Comparison of ENCODE assay signal across 22 cellular contexts in the genomic region with DNA sequence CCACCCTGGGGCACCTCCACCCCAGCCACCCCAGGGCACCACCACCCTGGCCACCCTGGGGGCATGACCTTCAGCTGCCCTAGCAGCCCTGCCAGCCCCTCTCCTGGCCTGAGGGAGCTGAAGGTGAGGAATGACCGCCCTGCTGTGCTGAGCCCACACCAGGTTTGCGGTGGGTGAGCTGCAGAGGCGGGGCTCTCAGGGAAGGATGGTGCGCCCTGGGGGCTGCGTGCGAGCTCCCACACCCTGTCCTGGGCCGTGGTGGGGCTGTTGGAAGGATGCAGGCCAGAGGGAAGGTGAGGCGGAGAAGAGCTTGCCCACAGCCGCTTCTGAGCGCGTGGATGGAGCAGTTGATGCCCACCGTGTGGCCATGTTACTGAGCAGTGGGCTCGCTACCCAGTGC. TPM values are rescaled to one million over a fixed set of nuclear protein-coding genes. Genes with fewer than 3 reads are reported as not detected.
DNase-seq lines count a peak whose midpoint lies in the region; ATAC-seq, FAIRE-seq and TF ChIP-seq lines count a peak whose summit lies in the region.
"Had no signal": no experiment of that assay in that cellular context is flagged by ENCODE, and none has a peak within 500 bp of the region (broad histone marks: within the 10 kb centered on the region; RNA-seq: fewer than 3 reads in every experiment).

No MANE protein-coding gene starts in this region.

- intact Hi-C loops in breast epithelium (cut with DNase I; ENCODE audit: low total_unique reads) (no loop called here), mammary epithelial cell (cut with micrococcal nuclease) (loop anchor here (5.0 kb wide), 1 partner anchor 363 kb away; no protein-coding TSS in a partner anchor), kidney (cut with DNase I) (no loop called here)

- peaks cover 11% of the 10 kb centered on the region for H3K4me1 Mint-ChIP-seq in stimulated activated naive CD8-positive, alpha-beta T cell treated with anti-CD3 and anti-CD28 coated beads, Interleukin-15, amount 100 ng/mL, for 72 hours

- no peak for DNase-seq in breast epithelium (ENCODE audit: low spot score in 2 of 2)
- DNase-seq in mammary epithelial cell, result no peak
- no peak for DNase-seq in stimulated activated naive CD8-positive, alpha-beta T cell treated with anti-CD3 and anti-CD28 coated beads, Interleukin-15, amount 100 ng/mL, for 72 hours
- DNase-seq in stimulated activated naive CD8-positive, alpha-beta T cell treated with anti-CD3 and anti-CD28 coated beads, Interleukin-15, Interleukin-2, amounts not matched to agents 100 U/mL and 50 U/mL, for 24 hours, result no peak
- DNase-seq in kidney, result peak; percentile 47
- no peak for DNase-seq in cortex of kidney (lab: John Stamatoyannopoulos, UW)
- DNase-seq in Kasumi-1 (lab: John Stamatoyannopoulos, UW), result no peak
- no peak for DNase-seq in midbrain (lab: John Stamatoyannopoulos, UW)
- DNase-seq: AML-193; CD8-positive, alpha-beta T cell; COR-L47; DMS 273 treated with DMSO at 0.1 percent for 48 hours; H9 had no signal

- H3K79me2 ChIP-seq in mammary epithelial cell (ENCODE audit: insufficient read depth, low read length), result no peaks in the 10 kb centered on the region

- H3K9me3 Mint-ChIP-seq in stimulated activated naive CD8-positive, alpha-beta T cell treated with anti-CD3 and anti-CD28 coated beads, Interleukin-15, amount 100 ng/mL, for 72 hours, result no peaks in the 10 kb centered on the region
- H3K9me3 Mint-ChIP-seq: CD8-positive, alpha-beta T cell; H9 had no signal

- H3K9ac ChIP-seq in mammary epithelial cell (ENCODE audit: insufficient read depth, low read length) (no peak overlapping the region), kidney (ENCODE audit: low read length in 2 of 2) (no peak overlapping the region)

- H3K4me2 ChIP-seq in mammary epithelial cell (ENCODE audit: insufficient read depth, low read depth, low read length), result no peak overlapping the region
- H3K4me2 ChIP-seq: A549 had no signal

- TF ChIP-seq CTCF in breast epithelium (IDR thresholded peaks at IDR 0.05) (no peak), mammary epithelial cell (conservative IDR thresholded peaks at IDR 0.05 in 1 of 2, IDR thresholded peaks at IDR 0.05 in 1 of 2; ENCODE audit: extremely low read depth in 1 of 2, insufficient read depth in 1 of 2, low read depth in 1 of 2, low read length in 2 of 2) (no peak), kidney (IDR thresholded peaks at IDR 0.05; ENCODE audit: borderline replicate concordance, extremely low read depth, insufficient read depth) (no peak)

- H2AFZ ChIP-seq in mammary epithelial cell (ENCODE audit: low read depth, low read length), result no peak overlapping the region

- H3K27ac Mint-ChIP-seq in stimulated activated naive CD8-positive, alpha-beta T cell treated with anti-CD3 and anti-CD28 coated beads, Interleukin-15, amount 100 ng/mL, for 72 hours, result no peak overlapping the region
- H3K27ac Mint-ChIP-seq: CD8-positive, alpha-beta T cell; H9 had no signal

- no peaks in the 10 kb centered on the region for H3K27me3 Mint-ChIP-seq in stimulated activated naive CD8-positive, alpha-beta T cell treated with anti-CD3 and anti-CD28 coated beads, Interleukin-15, amount 100 ng/mL, for 72 hours

- no peak for TF ChIP-seq POLR2A in breast epithelium (IDR thresholded peaks at IDR 0.05)

- no TSS peak for BruUV-seq in mammary epithelial cell (replicated peaks; lab: Mats Ljungman, UMichigan)

- CTCF ChIA-PET in mammary epithelial cell (lab: Charles Lee; ENCODE audit: low non-redundant PET), result interaction anchor here (0.6 kb wide), 1 partner anchor 18 kb away, joined by 5 read pairs; no protein-coding TSS in a partner anchor

- no peaks in the 10 kb centered on the region for H3K27me3 ChIP-seq in breast epithelium
- H3K27me3 ChIP-seq in mammary epithelial cell (ENCODE audit: insufficient read depth, low read length), result no peaks in the 10 kb centered on the region
- H3K27me3 ChIP-seq: BLaER1 treated with 17β-estradiol and CSF1 and Interleukin-3, amounts not matched to agents 10 nM and 100 nM had no signal

- dilution Hi-C loops in mammary epithelial cell (cut with HindIII; ENCODE audit: low sequenced_read_pairs), result no loop called here

- 78% methylated on average over 13 of the region's 13 CpGs for WGBS in mammary epithelial cell (ENCODE audit: low coverage, missing lambda C conversion rate)

- H3K27ac ChIP-seq in breast epithelium, result peak overlapping the region; percentile 57 to 59
- no peak overlapping the region for H3K27ac ChIP-seq in mammary epithelial cell (ENCODE audit: insufficient read depth, low read depth, low read length)
- H3K27ac ChIP-seq in kidney (ENCODE audit: low read depth in 2 of 2, low read length in 2 of 2), result no peak overlapping the region
- H3K27ac ChIP-seq: 22Rv1; A549; BLaER1 treated with 17β-estradiol and CSF1 and Interleukin-3, amounts not matched to agents 10 nM and 100 nM; HL-60 had no signal

- no peaks in the 10 kb centered on the region for H3K36me3 ChIP-seq in breast epithelium
- H3K36me3 ChIP-seq in mammary epithelial cell (ENCODE audit: insufficient read depth, low read length), result no peaks in the 10 kb centered on the region
- H3K36me3 ChIP-seq in kidney (ENCODE audit: control insufficient read depth in 1 of 2, insufficient read depth in 2 of 2, low read length in 2 of 2), result peaks cover 2 to 6% of the 10 kb centered on the region in 2 donors

- H3K4me3 ChIP-seq in breast epithelium (no peak overlapping the region), mammary epithelial cell (replicated peaks in 1 of 3; ENCODE audit: insufficient read depth in 1 of 3, low read depth in 2 of 3, low read length in 3 of 3) (no peak overlapping the region), kidney (ENCODE audit: low read length in 2 of 2) (no peak overlapping the region)
- H3K4me3 ChIP-seq: A549; BLaER1 treated with 17β-estradiol and CSF1 and Interleukin-3, amounts not matched to agents 10 nM and 100 nM had no signal

- peaks cover 4% of the 10 kb centered on the region for H4K20me1 ChIP-seq in mammary epithelial cell (ENCODE audit: insufficient read depth, low read length)

- H3K4me1 ChIP-seq in breast epithelium (no peaks in the 10 kb centered on the region), mammary epithelial cell (ENCODE audit: insufficient read depth, low read length) (peaks cover 10% of the 10 kb centered on the region), kidney (ENCODE audit: control insufficient read depth in 1 of 2, insufficient read depth in 1 of 2, low read depth in 1 of 2, low read length in 2 of 2) (no peaks in the 10 kb centered on the region)
- H3K4me1 ChIP-seq: A549 had no signal

- H3K9me3 ChIP-seq in breast epithelium (no peaks in the 10 kb centered on the region), mammary epithelial cell (replicated peaks; ENCODE audit: insufficient read depth, low read length) (no peaks in the 10 kb centered on the region), kidney (ENCODE audit: control insufficient read depth in 1 of 2, low read length in 2 of 2) (no peaks in the 10 kb centered on the region)
- H3K9me3 ChIP-seq: A549; BLaER1 treated with 17β-estradiol and CSF1 and Interleukin-3, amounts not matched to agents 10 nM and 100 nM had no signal

- no peak for FAIRE-seq in kidney (lab: Jason Lieb, UNC)
- FAIRE-seq: A549, G401.6, GM12891, GM19239, H1 had no signal

- no peak overlapping the region for H3K4me3 Mint-ChIP-seq in stimulated activated naive CD8-positive, alpha-beta T cell treated with anti-CD3 and anti-CD28 coated beads, Interleukin-15, amount 100 ng/mL, for 72 hours
- H3K4me3 Mint-ChIP-seq: CD8-positive, alpha-beta T cell; H9 had no signal

- ATAC-seq in stimulated activated naive CD8-positive, alpha-beta T cell treated with anti-CD3 and anti-CD28 coated beads, Interleukin-15, amount 100 ng/mL, for 72 hours, result peak; percentile 41
- no peak for ATAC-seq in stimulated activated naive CD8-positive, alpha-beta T cell treated with anti-CD3 and anti-CD28 coated beads, Interleukin-15, Interleukin-2, amounts not matched to agents 100 U/mL and 50 U/mL, for 24 hours
- ATAC-seq: A549; CD8-positive, alpha-beta T cell had no signal

- in situ Hi-C loops in mammary epithelial cell (cut with MboI; ENCODE audit: low sequenced_read_pairs in 2 of 2), result loop anchor here in 1 of 2 donors (25.0 kb wide), 1 partner anchor 273 kb away; no protein-coding TSS in a partner anchor

RNA-seq across cellular contexts. Expression of gene UVSSA, which starts 17.7 kb away (rescaled TPM):
- total RNA-seq in breast epithelium (10 to 100 TPM; 13.9 to 22.9 (median 14.3) TPM), mammary epithelial cell (10 to 100 TPM; 11.8 to 33.2 TPM), kidney (32.5 TPM)
- polyA plus RNA-seq in mammary epithelial cell (6.2 TPM), kidney (ENCODE audit: insufficient read depth, low read depth, low replicate concordance) (5.2 TPM)
- polyA minus RNA-seq in mammary epithelial cell, result 5.6 TPM

RNA-seq across cellular contexts. Expression of gene NKX1-1, which starts 41.5 kb away (rescaled TPM):
- total RNA-seq in breast epithelium (not detected), mammary epithelial cell (not detected), kidney (not detected)
- polyA plus RNA-seq in mammary epithelial cell (not detected), kidney (ENCODE audit: insufficient read depth, low read depth, low replicate concordance) (not detected)
- not detected for polyA minus RNA-seq in mammary epithelial cell
- total RNA-seq: CD8-positive, alpha-beta T cell; H1; H9; HT1080 had no signal
- polyA plus RNA-seq: A549, H1 had no signal

Comparison
In these comparisons a context has a peak if more than half of its experiments do, and no peak if none do; other contexts are left out.
1. H3K27ac ChIP-seq: peak in breast epithelium (2 of 2); none in mammary epithelial cell (single experiment) and kidney (0 of 2).